Comparison of ENCODE assay signal across 17 cellular contexts in genomic region chr13:31957772-31958171, GRCh38.
"Had no signal": no experiment of that assay in that cellular context is flagged by ENCODE, and none has a peak within 500 bp of the region (broad histone marks: within the 10 kb centered on the region; RNA-seq: fewer than 3 reads in every experiment).

No MANE protein-coding gene starts in this region.

- H3K27ac ChIP-seq: body of pancreas, dorsolateral prefrontal cortex, epithelial cell of prostate, left lung, thyroid gland had no signal

- H3K9me3 ChIP-seq: body of pancreas, left lung, thyroid gland had no signal

- H3K4me3 ChIP-seq: body of pancreas, dorsolateral prefrontal cortex, left lung, thyroid gland had no signal

- DNase-seq: activated CD4-positive, alpha-beta T cell treated with anti-CD3 and anti-CD28 coated beads, Interleukin-2, amount 10 ng/mL, durations not matched to agents 24 days and 14 days; activated CD8-positive, alpha-beta T cell treated with anti-CD3 and anti-CD28 coated beads for 36 hours; activated naive CD4-positive, alpha-beta T cell treated with anti-CD3 and anti-CD28 coated beads for 36 hours; activated T-cell treated with anti-CD3 and anti-CD28 coated beads, Interleukin-2, amount 50 U/mL, for 1 hour; body of pancreas; central memory CD4-positive, alpha-beta T cell; dorsolateral prefrontal cortex; left lung; nucleus accumbens; posterior cingulate gyrus; retina; stimulated activated CD4-positive, alpha-beta T cell treated with anti-CD3 and anti-CD28 coated beads, Interleukin-1b, Interleukin-23, amount 100 ng/mL, for 48 hours; stimulated activated CD8-positive, alpha-beta memory T cell treated with anti-CD3 and anti-CD28 coated beads, Interleukin-4, amount 100 ng/mL, for 48 hours; stimulated activated naive CD4-positive, alpha-beta T cell; thyroid gland had no signal

- ATAC-seq: activated CD8-positive, alpha-beta T cell treated with anti-CD3 and anti-CD28 coated beads for 36 hours; body of pancreas; left lung; natural killer cell treated with Interleukin-12 subunit alpha and Interleukin-12 subunit beta and Interleukin-15 and Interleukin-18, amount 100 ng/mL, for 72 hours had no signal

- H3K36me3 ChIP-seq: left lung, thyroid gland had no signal

- H3K27me3 ChIP-seq: body of pancreas, dorsolateral prefrontal cortex, left lung, thyroid gland had no signal

- H3K4me1 ChIP-seq: thyroid gland had no signal
